ENCODE assay signal across 1 cellular context in the genomic region with DNA sequence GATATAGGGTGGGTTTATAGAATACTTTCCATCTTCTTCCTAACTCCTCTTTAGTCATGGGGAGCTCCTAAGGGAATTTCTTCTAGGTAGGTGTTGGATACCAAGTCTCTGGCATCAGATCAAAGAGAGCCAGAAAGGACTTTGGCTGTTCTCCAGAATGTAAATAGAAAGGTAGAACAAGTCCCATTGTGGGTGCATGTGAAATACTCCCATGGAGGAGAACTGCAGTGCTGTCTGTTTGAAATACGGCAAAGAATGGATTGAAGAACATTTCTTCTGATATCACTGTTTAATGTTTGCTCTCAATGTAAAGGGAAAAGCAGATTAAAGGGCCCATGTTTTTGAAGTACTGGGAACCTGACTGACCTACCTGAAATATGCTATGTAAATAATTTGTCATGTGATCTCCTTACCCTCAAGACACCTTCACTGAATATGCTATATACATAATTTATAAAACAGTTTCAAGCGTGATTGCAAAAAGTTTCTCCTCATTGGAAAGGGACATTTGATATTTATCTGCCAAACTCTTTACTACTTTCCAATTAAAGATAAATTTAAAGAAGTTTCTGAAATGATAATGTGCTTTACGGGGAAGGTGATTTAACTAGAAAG.
A peak's percentile ranks its signal among the peaks of the same experiment; 100 is the strongest.
TF ChIP-seq lines count a peak whose summit lies in the region.

No MANE protein-coding gene starts in this region.

TF ChIP-seq in HepG2, 621 proteins besides CTCF, POLR2A, EP300 and RAD21 (continued from another document and continues in another):
- TF ChIP-seq MAZ (IDR thresholded peaks at IDR 0.05; ENCODE audit: borderline replicate concordance, low read depth, low read length) (no peak), MAZ (CRISPR knock-in tag; IDR thresholded peaks at IDR 0.05; ENCODE audit: low read depth) (no peak), CERS6 (CRISPR knock-in tag; IDR thresholded peaks at IDR 0.05) (no peak), HDAC1 (CRISPR knock-in tag; IDR thresholded peaks at IDR 0.05) (peak; percentile 67), ZNF777 (CRISPR knock-in tag; IDR thresholded peaks at IDR 0.05) (no peak), RARG (CRISPR knock-in tag; IDR thresholded peaks at IDR 0.05; ENCODE audit: low read depth) (no peak), DRAP1 (CRISPR knock-in tag; IDR thresholded peaks at IDR 0.05) (no peak), PTBP1 (IDR thresholded peaks at IDR 0.05; ENCODE audit: low read depth, low read length, poor library complexity, severe bottlenecking) (no peak), ZNF496 (CRISPR knock-in tag; IDR thresholded peaks at IDR 0.05; ENCODE audit: insufficient replicate concordance) (no peak), SNAI1 (CRISPR knock-in tag; IDR thresholded peaks at IDR 0.05; ENCODE audit: borderline replicate concordance) (no peak), BRF2 (CRISPR knock-in tag; IDR thresholded peaks at IDR 0.05) (no peak), ZNF616 (CRISPR knock-in tag; IDR thresholded peaks at IDR 0.05; ENCODE audit: low read depth) (no peak), KMT2A (CRISPR knock-in tag; IDR thresholded peaks at IDR 0.05) (peak; percentile 34; the same call in 1 of the 2 replicates), E2F2 (CRISPR knock-in tag; IDR thresholded peaks at IDR 0.05; ENCODE audit: borderline replicate concordance) (no peak), FOSL2 (CRISPR knock-in tag; IDR thresholded peaks at IDR 0.05) (peak; percentile 58; the same call in 1 of the 2 replicates), ZFP41 (CRISPR knock-in tag; IDR thresholded peaks at IDR 0.05; ENCODE audit: borderline replicate concordance) (no peak), ZNF335 (CRISPR knock-in tag; IDR thresholded peaks at IDR 0.05) (no peak), TMF1 (CRISPR knock-in tag; IDR thresholded peaks at IDR 0.05; ENCODE audit: low read depth) (no peak), MED8 (CRISPR knock-in tag; IDR thresholded peaks at IDR 0.05; ENCODE audit: insufficient replicate concordance) (no peak), NCOA2 (CRISPR knock-in tag; IDR thresholded peaks at IDR 0.05) (peak; percentile 89), ZNF326 (CRISPR knock-in tag; IDR thresholded peaks at IDR 0.05; ENCODE audit: borderline replicate concordance) (no peak), CENPX (CRISPR knock-in tag; IDR thresholded peaks at IDR 0.05) (no peak), ELF1 (CRISPR knock-in tag; IDR thresholded peaks at IDR 0.05) (no peak), ATF5 (CRISPR knock-in tag; IDR thresholded peaks at IDR 0.05; ENCODE audit: low read depth) (no peak), ARNTL (CRISPR knock-in tag; IDR thresholded peaks at IDR 0.05) (no peak), MED1 (CRISPR knock-in tag; IDR thresholded peaks at IDR 0.05) (peak; percentile 76), ZNF234 (CRISPR knock-in tag; conservative IDR thresholded peaks at IDR 0.05) (no peak), ZNF160 (CRISPR knock-in tag; IDR thresholded peaks at IDR 0.05) (no peak), ZNF530 (CRISPR knock-in tag; IDR thresholded peaks at IDR 0.05; ENCODE audit: low read depth) (no peak), ZFP1 (CRISPR knock-in tag; IDR thresholded peaks at IDR 0.05) (no peak), ZNF501 (CRISPR knock-in tag; IDR thresholded peaks at IDR 0.05) (no peak), HMG20A (CRISPR knock-in tag; IDR thresholded peaks at IDR 0.05; ENCODE audit: borderline replicate concordance) (peak; percentile 88; the same call in 1 of the 2 replicates), CAMTA2 (CRISPR knock-in tag; IDR thresholded peaks at IDR 0.05; ENCODE audit: borderline replicate concordance) (no peak), ZNF629 (CRISPR knock-in tag; conservative IDR thresholded peaks at IDR 0.05) (no peak), ZC3H13 (CRISPR knock-in tag; IDR thresholded peaks at IDR 0.05) (no peak), ZNF773 (CRISPR knock-in tag; IDR thresholded peaks at IDR 0.05; ENCODE audit: borderline replicate concordance) (no peak), HHEX (CRISPR knock-in tag; IDR thresholded peaks at IDR 0.05) (no peak), CREB1 (IDR thresholded peaks at IDR 0.05) (no peak), CREB1 (CRISPR knock-in tag; IDR thresholded peaks at IDR 0.05) (peak; percentile 64), SALL2 (CRISPR knock-in tag; IDR thresholded peaks at IDR 0.05) (no peak)
- TF ChIP-seq, protein P1, sequence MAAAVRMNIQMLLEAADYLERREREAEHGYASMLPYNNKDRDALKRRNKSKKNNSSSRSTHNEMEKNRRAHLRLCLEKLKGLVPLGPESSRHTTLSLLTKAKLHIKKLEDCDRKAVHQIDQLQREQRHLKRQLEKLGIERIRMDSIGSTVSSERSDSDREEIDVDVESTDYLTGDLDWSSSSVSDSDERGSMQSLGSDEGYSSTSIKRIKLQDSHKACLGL (CRISPR knock-in tag; IDR thresholded peaks at IDR 0.05) = no peak
- TF ChIP-seq, protein P2, sequence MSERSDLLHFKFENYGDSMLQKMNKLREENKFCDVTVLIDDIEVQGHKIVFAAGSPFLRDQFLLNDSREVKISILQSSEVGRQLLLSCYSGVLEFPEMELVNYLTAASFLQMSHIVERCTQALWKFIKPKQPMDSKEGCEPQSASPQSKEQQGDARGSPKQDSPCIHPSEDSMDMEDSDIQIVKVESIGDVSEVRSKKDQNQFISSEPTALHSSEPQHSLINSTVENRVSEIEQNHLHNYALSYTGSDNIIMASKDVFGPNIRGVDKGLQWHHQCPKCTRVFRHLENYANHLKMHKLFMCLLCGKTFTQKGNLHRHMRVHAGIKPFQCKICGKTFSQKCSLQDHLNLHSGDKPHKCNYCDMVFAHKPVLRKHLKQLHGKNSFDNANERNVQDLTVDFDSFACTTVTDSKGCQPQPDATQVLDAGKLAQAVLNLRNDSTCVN (CRISPR knock-in tag; IDR thresholded peaks at IDR 0.05; ENCODE audit: borderline replicate concordance) = peak; percentile 97
- TF ChIP-seq, protein P3, sequence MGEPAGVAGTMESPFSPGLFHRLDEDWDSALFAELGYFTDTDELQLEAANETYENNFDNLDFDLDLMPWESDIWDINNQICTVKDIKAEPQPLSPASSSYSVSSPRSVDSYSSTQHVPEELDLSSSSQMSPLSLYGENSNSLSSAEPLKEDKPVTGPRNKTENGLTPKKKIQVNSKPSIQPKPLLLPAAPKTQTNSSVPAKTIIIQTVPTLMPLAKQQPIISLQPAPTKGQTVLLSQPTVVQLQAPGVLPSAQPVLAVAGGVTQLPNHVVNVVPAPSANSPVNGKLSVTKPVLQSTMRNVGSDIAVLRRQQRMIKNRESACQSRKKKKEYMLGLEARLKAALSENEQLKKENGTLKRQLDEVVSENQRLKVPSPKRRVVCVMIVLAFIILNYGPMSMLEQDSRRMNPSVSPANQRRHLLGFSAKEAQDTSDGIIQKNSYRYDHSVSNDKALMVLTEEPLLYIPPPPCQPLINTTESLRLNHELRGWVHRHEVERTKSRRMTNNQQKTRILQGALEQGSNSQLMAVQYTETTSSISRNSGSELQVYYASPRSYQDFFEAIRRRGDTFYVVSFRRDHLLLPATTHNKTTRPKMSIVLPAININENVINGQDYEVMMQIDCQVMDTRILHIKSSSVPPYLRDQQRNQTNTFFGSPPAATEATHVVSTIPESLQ (CRISPR knock-in tag; conservative IDR thresholded peaks at IDR 0.05) = no peak
- TF ChIP-seq, protein P4, sequence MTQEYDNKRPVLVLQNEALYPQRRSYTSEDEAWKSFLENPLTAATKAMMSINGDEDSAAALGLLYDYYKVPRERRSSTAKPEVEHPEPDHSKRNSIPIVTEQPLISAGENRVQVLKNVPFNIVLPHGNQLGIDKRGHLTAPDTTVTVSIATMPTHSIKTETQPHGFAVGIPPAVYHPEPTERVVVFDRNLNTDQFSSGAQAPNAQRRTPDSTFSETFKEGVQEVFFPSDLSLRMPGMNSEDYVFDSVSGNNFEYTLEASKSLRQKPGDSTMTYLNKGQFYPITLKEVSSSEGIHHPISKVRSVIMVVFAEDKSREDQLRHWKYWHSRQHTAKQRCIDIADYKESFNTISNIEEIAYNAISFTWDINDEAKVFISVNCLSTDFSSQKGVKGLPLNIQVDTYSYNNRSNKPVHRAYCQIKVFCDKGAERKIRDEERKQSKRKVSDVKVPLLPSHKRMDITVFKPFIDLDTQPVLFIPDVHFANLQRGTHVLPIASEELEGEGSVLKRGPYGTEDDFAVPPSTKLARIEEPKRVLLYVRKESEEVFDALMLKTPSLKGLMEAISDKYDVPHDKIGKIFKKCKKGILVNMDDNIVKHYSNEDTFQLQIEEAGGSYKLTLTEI (CRISPR knock-in tag; conservative IDR thresholded peaks at IDR 0.05) = no peak
- TF ChIP-seq, protein P5, sequence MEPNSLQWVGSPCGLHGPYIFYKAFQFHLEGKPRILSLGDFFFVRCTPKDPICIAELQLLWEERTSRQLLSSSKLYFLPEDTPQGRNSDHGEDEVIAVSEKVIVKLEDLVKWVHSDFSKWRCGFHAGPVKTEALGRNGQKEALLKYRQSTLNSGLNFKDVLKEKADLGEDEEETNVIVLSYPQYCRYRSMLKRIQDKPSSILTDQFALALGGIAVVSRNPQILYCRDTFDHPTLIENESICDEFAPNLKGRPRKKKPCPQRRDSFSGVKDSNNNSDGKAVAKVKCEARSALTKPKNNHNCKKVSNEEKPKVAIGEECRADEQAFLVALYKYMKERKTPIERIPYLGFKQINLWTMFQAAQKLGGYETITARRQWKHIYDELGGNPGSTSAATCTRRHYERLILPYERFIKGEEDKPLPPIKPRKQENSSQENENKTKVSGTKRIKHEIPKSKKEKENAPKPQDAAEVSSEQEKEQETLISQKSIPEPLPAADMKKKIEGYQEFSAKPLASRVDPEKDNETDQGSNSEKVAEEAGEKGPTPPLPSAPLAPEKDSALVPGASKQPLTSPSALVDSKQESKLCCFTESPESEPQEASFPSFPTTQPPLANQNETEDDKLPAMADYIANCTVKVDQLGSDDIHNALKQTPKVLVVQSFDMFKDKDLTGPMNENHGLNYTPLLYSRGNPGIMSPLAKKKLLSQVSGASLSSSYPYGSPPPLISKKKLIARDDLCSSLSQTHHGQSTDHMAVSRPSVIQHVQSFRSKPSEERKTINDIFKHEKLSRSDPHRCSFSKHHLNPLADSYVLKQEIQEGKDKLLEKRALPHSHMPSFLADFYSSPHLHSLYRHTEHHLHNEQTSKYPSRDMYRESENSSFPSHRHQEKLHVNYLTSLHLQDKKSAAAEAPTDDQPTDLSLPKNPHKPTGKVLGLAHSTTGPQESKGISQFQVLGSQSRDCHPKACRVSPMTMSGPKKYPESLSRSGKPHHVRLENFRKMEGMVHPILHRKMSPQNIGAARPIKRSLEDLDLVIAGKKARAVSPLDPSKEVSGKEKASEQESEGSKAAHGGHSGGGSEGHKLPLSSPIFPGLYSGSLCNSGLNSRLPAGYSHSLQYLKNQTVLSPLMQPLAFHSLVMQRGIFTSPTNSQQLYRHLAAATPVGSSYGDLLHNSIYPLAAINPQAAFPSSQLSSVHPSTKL (CRISPR knock-in tag; IDR thresholded peaks at IDR 0.05) = peak; percentile 96
- TF ChIP-seq, protein P6, sequence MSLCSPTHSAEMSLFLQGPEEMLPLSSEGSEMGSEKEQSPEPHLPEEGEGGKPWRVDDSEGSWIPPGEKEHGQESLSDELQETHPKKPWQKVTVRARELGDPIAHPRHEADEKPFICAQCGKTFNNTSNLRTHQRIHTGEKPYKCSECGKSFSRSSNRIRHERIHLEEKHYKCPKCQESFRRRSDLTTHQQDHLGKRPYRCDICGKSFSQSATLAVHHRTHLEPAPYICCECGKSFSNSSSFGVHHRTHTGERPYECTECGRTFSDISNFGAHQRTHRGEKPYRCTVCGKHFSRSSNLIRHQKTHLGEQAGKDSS (CRISPR knock-in tag; IDR thresholded peaks at IDR 0.05; ENCODE audit: borderline replicate concordance, low read depth) = no peak
- TF ChIP-seq, protein P7, sequence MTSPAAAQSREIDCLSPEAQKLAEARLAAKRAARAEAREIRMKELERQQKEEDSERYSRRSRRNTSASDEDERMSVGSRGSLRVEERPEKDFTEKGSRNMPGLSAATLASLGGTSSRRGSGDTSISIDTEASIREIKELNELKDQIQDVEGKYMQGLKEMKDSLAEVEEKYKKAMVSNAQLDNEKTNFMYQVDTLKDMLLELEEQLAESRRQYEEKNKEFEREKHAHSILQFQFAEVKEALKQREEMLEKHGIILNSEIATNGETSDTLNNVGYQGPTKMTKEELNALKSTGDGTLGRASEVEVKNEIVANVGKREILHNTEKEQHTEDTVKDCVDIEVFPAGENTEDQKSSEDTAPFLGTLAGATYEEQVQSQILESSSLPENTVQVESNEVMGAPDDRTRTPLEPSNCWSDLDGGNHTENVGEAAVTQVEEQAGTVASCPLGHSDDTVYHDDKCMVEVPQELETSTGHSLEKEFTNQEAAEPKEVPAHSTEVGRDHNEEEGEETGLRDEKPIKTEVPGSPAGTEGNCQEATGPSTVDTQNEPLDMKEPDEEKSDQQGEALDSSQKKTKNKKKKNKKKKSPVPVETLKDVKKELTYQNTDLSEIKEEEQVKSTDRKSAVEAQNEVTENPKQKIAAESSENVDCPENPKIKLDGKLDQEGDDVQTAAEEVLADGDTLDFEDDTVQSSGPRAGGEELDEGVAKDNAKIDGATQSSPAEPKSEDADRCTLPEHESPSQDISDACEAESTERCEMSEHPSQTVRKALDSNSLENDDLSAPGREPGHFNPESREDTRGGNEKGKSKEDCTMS (CRISPR knock-in tag; conservative IDR thresholded peaks at IDR 0.05) = no peak
